In genomic region chr17:4944163-4944553, GRCh38 we compare ENCODE assay signal across 6 cellular contexts. TPM values are rescaled to one million over a fixed set of nuclear protein-coding genes. Genes with fewer than 3 reads are reported as not detected.
DNase-seq lines count a peak whose midpoint lies in the region; ATAC-seq and TF ChIP-seq lines count a peak whose summit lies in the region.

No MANE protein-coding gene starts in this region.

- CTCF ChIA-PET in activated naive CD4-positive, alpha-beta T cell treated with anti-CD3 and anti-CD28 coated beads for 36 hours (lab: Charles Lee), result interaction anchor here (0.6 kb wide), 1 partner anchor 120 kb away, joined by 3 read pairs; no protein-coding TSS in a partner anchor

- H3K4me1 ChIP-seq in Loucy (ENCODE audit: insufficient read depth, low read length, poor library complexity, severe bottlenecking), result peaks cover 52% of the 10 kb centered on the region
- H3K4me1 ChIP-seq in skeletal muscle satellite cell (ENCODE audit: control insufficient read depth, insufficient read depth, low read length), result peaks cover 35% of the 10 kb centered on the region

- peaks cover 45% of the 10 kb centered on the region for H3F3A ChIP-seq in Loucy (ENCODE audit: low read depth)

- no peaks in the 10 kb centered on the region for H3K9me2 ChIP-seq in Loucy (replicated peaks; ENCODE audit: low read depth, low read length)

- H3K4me3 Mint-ChIP-seq in activated naive CD4-positive, alpha-beta T cell treated with anti-CD3 and anti-CD28 coated beads for 36 hours, result peak overlapping the region; percentile 97

- no peak for TF ChIP-seq CTCF in Loucy (conservative IDR thresholded peaks at IDR 0.05; ENCODE audit: low read length)

- peak overlapping the region; percentile 99 for H3K27ac Mint-ChIP-seq in activated naive CD4-positive, alpha-beta T cell treated with anti-CD3 and anti-CD28 coated beads for 36 hours

- no peak for ATAC-seq in HG03432 (IDR thresholded peaks at IDR 0.05; ENCODE audit: unreplicated experiment)
- ATAC-seq in HG02852 (IDR thresholded peaks at IDR 0.05; ENCODE audit: unreplicated experiment), result no peak

- H3K9ac ChIP-seq in Loucy (ENCODE audit: low read depth, low read length, poor library complexity, severe bottlenecking), result peak overlapping the region; percentile 99
- H3K9ac ChIP-seq in skeletal muscle satellite cell (ENCODE audit: low read depth, low read length), result peak overlapping the region; percentile 97

- peaks cover 55% of the 10 kb centered on the region for H3K4me1 Mint-ChIP-seq in activated naive CD4-positive, alpha-beta T cell treated with anti-CD3 and anti-CD28 coated beads for 36 hours (ENCODE audit: low read depth)

- no peaks in the 10 kb centered on the region for H3K9me3 Mint-ChIP-seq in activated naive CD4-positive, alpha-beta T cell treated with anti-CD3 and anti-CD28 coated beads for 36 hours

- H3K9me3 ChIP-seq in Loucy (ENCODE audit: insufficient read depth, low read depth, low read length) (no peaks in the 10 kb centered on the region), skeletal muscle satellite cell (replicated peaks; ENCODE audit: low read length) (no peaks in the 10 kb centered on the region)

- intact Hi-C loops in activated naive CD4-positive, alpha-beta T cell treated with anti-CD3 and anti-CD28 coated beads for 36 hours (cut with micrococcal nuclease), result loop anchor here (10.0 kb wide), 2 partner anchors 341 to 979 kb away; partner anchors contain the start of genes ATP2A3 and RABEP1

- H3K27me3 Mint-ChIP-seq in activated naive CD4-positive, alpha-beta T cell treated with anti-CD3 and anti-CD28 coated beads for 36 hours (ENCODE audit: low read depth), result no peaks in the 10 kb centered on the region

- H3K36me3 ChIP-seq in Loucy (ENCODE audit: insufficient read depth, low read length) (peaks cover 47% of the 10 kb centered on the region), skeletal muscle satellite cell (ENCODE audit: insufficient read depth, low read length) (peaks cover 52% of the 10 kb centered on the region)

- H3K27me3 ChIP-seq in Loucy (ENCODE audit: insufficient read depth, low read length, poor library complexity, severe bottlenecking) (peaks cover 14% of the 10 kb centered on the region), skeletal muscle satellite cell (ENCODE audit: control insufficient read depth, insufficient read depth, low read length) (no peaks in the 10 kb centered on the region)

- no peak overlapping the region for H2AFZ ChIP-seq in Loucy (ENCODE audit: low read length)

- H3K79me2 ChIP-seq in Loucy (ENCODE audit: insufficient read depth, low read length), result peaks cover 84% of the 10 kb centered on the region

- H3K4me3 ChIP-seq in Loucy (ENCODE audit: low read length, poor library complexity, severe bottlenecking), result peak overlapping the region; percentile 90
- H3K4me3 ChIP-seq in skeletal muscle satellite cell (ENCODE audit: low read length), result no peak overlapping the region

- peaks cover 76% of the 10 kb centered on the region for H4K20me1 ChIP-seq in Loucy (ENCODE audit: insufficient read depth, low read length, poor library complexity, severe bottlenecking)

- DNase-seq in activated naive CD4-positive, alpha-beta T cell treated with anti-CD3 and anti-CD28 coated beads for 36 hours, result peak; percentile 73
- DNase-seq in COR-L47 (lab: John Stamatoyannopoulos, UW), result no peak

- peak overlapping the region; percentile 96 for H3K4me2 ChIP-seq in Loucy (ENCODE audit: low read depth, low read length, poor library complexity, severe bottlenecking)
- H3K4me2 ChIP-seq in skeletal muscle satellite cell (ENCODE audit: low read length), result peak overlapping the region; percentile 92

- peaks cover 71% of the 10 kb centered on the region for H3K36me3 Mint-ChIP-seq in activated naive CD4-positive, alpha-beta T cell treated with anti-CD3 and anti-CD28 coated beads for 36 hours (ENCODE audit: low read depth)

RNA-seq across cellular contexts. Expression of gene RNF167, which starts 4.1 kb away (rescaled TPM):
- total RNA-seq in activated naive CD4-positive, alpha-beta T cell treated with anti-CD3 and anti-CD28 coated beads for 36 hours, result 100 to 1,000 TPM; 133 to 140 TPM
- 23.6 and 36.0 TPM in 2 replicates for total RNA-seq in skeletal muscle satellite cell (2012; rRNA removed)

RNA-seq across cellular contexts. Expression of gene PFN1, which starts 4.2 kb away (rescaled TPM):
- 1,000 to 10,000 TPM; 1,812 to 1,876 TPM for total RNA-seq in activated naive CD4-positive, alpha-beta T cell treated with anti-CD3 and anti-CD28 coated beads for 36 hours
- total RNA-seq in skeletal muscle satellite cell (2012; rRNA removed), result 636 and 820 TPM in 2 replicates

RNA-seq across cellular contexts. Expression of gene SLC25A11, which starts 4.3 kb away (rescaled TPM):
- 10 to 100 TPM; 63.8 to 65.2 TPM for total RNA-seq in activated naive CD4-positive, alpha-beta T cell treated with anti-CD3 and anti-CD28 coated beads for 36 hours
- total RNA-seq in skeletal muscle satellite cell (2012; rRNA removed), result 49.2 and 64.9 TPM in 2 replicates

RNA-seq across cellular contexts. Expression of gene ENO3, which starts 6.8 kb away (rescaled TPM):
- total RNA-seq in activated naive CD4-positive, alpha-beta T cell treated with anti-CD3 and anti-CD28 coated beads for 36 hours, result 10 to 100 TPM; 26.7 to 28.9 TPM
- total RNA-seq in skeletal muscle satellite cell (2012; rRNA removed), result 2.5 and 37.8 TPM in 2 replicates

RNA-seq across cellular contexts. Expression of gene GP1BA, which starts 12.1 kb away (rescaled TPM):
- total RNA-seq in activated naive CD4-positive, alpha-beta T cell treated with anti-CD3 and anti-CD28 coated beads for 36 hours, result not detected
- not detected in 2 replicates for total RNA-seq in skeletal muscle satellite cell (2012; rRNA removed)
